ENCODE assay signal across 1 cellular context in the genomic region with DNA sequence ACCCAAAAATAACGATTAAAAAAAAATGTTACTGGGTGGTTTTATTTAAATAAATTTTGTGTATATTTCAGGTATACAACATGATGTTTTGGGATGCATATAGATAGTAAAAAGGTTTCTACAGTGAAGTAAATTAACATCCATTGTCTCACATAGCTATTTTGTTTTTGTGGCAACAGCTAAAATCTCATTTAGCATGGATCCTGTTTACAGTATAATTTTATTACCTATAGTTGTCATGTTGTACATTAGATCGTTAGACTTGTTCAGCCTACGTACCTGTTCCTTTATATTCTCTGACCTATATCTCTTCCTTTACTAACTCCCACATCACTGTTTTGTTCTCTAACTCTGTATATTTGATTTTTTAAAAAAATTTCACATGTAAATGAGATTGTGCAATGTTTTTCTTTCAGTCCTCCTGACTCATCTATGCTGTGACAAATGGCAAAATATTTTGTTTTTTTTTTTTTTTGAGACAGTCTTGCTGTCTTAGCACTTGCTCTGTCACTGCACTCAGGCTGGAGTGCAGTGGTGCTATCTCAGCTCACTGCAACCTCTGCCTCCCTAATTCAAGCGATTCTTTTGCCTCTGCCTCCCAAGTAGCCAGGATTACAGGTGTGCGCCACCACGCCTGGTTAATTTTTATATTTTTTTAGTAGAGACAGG.
TF ChIP-seq lines count a peak whose summit lies in the region.

No MANE protein-coding gene starts in this region.

TF ChIP-seq in GM12878, 131 proteins besides CTCF, POLR2A, EP300 and RAD21:
- TF ChIP-seq TCF3 (IDR thresholded peaks at IDR 0.05; ENCODE audit: borderline replicate concordance, insufficient read depth, low read depth, low read length) (no peak), DPF2 (IDR thresholded peaks at IDR 0.05) (no peak), NR2C2 (IDR thresholded peaks at IDR 0.05; ENCODE audit: borderline replicate concordance, control insufficient read depth, insufficient read length, low read depth) (no peak), HDGF (IDR thresholded peaks at IDR 0.05) (no peak), ATF3 (IDR thresholded peaks at IDR 0.05; ENCODE audit: borderline replicate concordance, extremely low read depth, low read depth, low read length) (no peak), MTA3 (IDR thresholded peaks at IDR 0.05; ENCODE audit: borderline replicate concordance, low read length) (no peak)
- TF ChIP-seq, protein P1, sequence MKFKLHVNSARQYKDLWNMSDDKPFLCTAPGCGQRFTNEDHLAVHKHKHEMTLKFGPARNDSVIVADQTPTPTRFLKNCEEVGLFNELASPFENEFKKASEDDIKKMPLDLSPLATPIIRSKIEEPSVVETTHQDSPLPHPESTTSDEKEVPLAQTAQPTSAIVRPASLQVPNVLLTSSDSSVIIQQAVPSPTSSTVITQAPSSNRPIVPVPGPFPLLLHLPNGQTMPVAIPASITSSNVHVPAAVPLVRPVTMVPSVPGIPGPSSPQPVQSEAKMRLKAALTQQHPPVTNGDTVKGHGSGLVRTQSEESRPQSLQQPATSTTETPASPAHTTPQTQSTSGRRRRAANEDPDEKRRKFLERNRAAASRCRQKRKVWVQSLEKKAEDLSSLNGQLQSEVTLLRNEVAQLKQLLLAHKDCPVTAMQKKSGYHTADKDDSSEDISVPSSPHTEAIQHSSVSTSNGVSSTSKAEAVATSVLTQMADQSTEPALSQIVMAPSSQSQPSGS (IDR thresholded peaks at IDR 0.05; ENCODE audit: low read length), result no peak
- TF ChIP-seq, protein P2, sequence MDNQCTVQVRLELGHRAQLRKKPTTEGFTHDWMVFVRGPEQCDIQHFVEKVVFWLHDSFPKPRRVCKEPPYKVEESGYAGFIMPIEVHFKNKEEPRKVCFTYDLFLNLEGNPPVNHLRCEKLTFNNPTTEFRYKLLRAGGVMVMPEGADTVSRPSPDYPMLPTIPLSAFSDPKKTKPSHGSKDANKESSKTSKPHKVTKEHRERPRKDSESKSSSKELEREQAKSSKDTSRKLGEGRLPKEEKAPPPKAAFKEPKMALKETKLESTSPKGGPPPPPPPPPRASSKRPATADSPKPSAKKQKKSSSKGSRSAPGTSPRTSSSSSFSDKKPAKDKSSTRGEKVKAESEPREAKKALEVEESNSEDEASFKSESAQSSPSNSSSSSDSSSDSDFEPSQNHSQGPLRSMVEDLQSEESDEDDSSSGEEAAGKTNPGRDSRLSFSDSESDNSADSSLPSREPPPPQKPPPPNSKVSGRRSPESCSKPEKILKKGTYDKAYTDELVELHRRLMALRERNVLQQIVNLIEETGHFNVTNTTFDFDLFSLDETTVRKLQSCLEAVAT (IDR thresholded peaks at IDR 0.05), result 0 out of 2 replicates have a peak, but pooled peaks have one; percentile 41
